ENCODE assay signal across 9 cellular contexts in genomic region chr16:11784048-11784780, GRCh38. TPM values are rescaled to one million over a fixed set of nuclear protein-coding genes. Genes with fewer than 3 reads are reported as not detected.
DNase-seq lines count a peak whose midpoint lies in the region; ATAC-seq and TF ChIP-seq lines count a peak whose summit lies in the region.
"Had no signal": no experiment of that assay in that cellular context is flagged by ENCODE, and none has a peak within 500 bp of the region (broad histone marks: within the 10 kb centered on the region; RNA-seq: fewer than 3 reads in every experiment).

No MANE protein-coding gene starts in this region.

- ATAC-seq in heart left ventricle (no peak), Right ventricle myocardium superior (ENCODE audit: poor library complexity) (no peak), body of pancreas (no peak)

- no peaks in the 10 kb centered on the region for H3K27me3 ChIP-seq in heart left ventricle
- no peaks in the 10 kb centered on the region for H3K27me3 ChIP-seq in body of pancreas
- H3K27me3 ChIP-seq in muscle layer of duodenum (ENCODE audit: low read depth, low read length), result no peaks in the 10 kb centered on the region
- no peaks in the 10 kb centered on the region for H3K27me3 ChIP-seq in vagina

- H3K4me1 ChIP-seq in heart left ventricle (peaks cover 9 to 79% (median 38%) of the 10 kb centered on the region in 12 donors), body of pancreas (peaks cover 50% of the 10 kb centered on the region), muscle layer of duodenum (ENCODE audit: control insufficient read depth in 1 of 2, insufficient read depth in 2 of 2, low read length in 2 of 2) (peaks cover 16 to 22% of the 10 kb centered on the region in 2 donors), vagina (peaks cover 47% of the 10 kb centered on the region)

- TF ChIP-seq POLR2A in heart left ventricle (IDR thresholded peaks at IDR 0.05), result no peak
- no peak for TF ChIP-seq POLR2A in body of pancreas (IDR thresholded peaks at IDR 0.05)
- no peak for TF ChIP-seq POLR2A in vagina (IDR thresholded peaks at IDR 0.05)

- peaks cover 0 to 26% (median 17%) of the 10 kb centered on the region in 9 donors for H3K36me3 ChIP-seq in heart left ventricle
- H3K36me3 ChIP-seq in body of pancreas (replicated peaks in 1 of 2; ENCODE audit: insufficient read depth in 1 of 2, low read depth in 2 of 2), result no peaks in the 10 kb centered on the region
- H3K36me3 ChIP-seq in muscle layer of duodenum (ENCODE audit: control insufficient read depth in 1 of 2, insufficient read depth in 2 of 2, low read length in 2 of 2), result peaks cover 0 to 5% of the 10 kb centered on the region in 2 donors
- H3K36me3 ChIP-seq in vagina, result no peaks in the 10 kb centered on the region

- H3K4me3 ChIP-seq in heart left ventricle, result peak overlapping the region in 1 of 12 donors; percentile 23
- no peak overlapping the region for H3K4me3 ChIP-seq in body of pancreas
- H3K4me3 ChIP-seq in muscle layer of duodenum (ENCODE audit: low read depth in 1 of 2, low read length in 2 of 2), result peak overlapping the region in 1 of 2 donors; percentile 28
- no peak overlapping the region for H3K4me3 ChIP-seq in vagina

- intact Hi-C loops in heart left ventricle (cut with DNase I) (loop anchor here in 2 of 10 donors (5.0 kb wide), 2 partner anchors 37 to 42 kb away; partner anchors contain the start of gene TXNDC11 (in 1 of the 2)), Right ventricle myocardium superior (cut with DNase I) (no loop called here), body of pancreas (cut with DNase I) (loop anchor here (10.0 kb wide), 1 partner anchor 61 kb away; no protein-coding TSS in a partner anchor), vagina (cut with DNase I) (no loop called here)

- H3K27ac ChIP-seq in heart left ventricle (peak overlapping the region; percentile 5 to 93 (median 80)), body of pancreas (peak overlapping the region; percentile 83 to 89 (median 86)), muscle layer of duodenum (ENCODE audit: low read length) (peak overlapping the region; percentile 92), vagina (peak overlapping the region; percentile 81)

- TF ChIP-seq CTCF in heart left ventricle (IDR thresholded peaks at IDR 0.05) (no peak), body of pancreas (IDR thresholded peaks at IDR 0.05) (no peak), vagina (IDR thresholded peaks at IDR 0.05) (no peak)

- no peak for DNase-seq in heart left ventricle
- DNase-seq in Right ventricle myocardium superior, result no peak
- no peak for DNase-seq in body of pancreas
- no peak for DNase-seq in vagina (ENCODE audit: extremely low spot score in 2 of 2)
- no peak for DNase-seq in GM19240 (ENCODE audit: insufficient read length, low spot score)
- DNase-seq in SHP77 (lab: John Stamatoyannopoulos, UW), result no peak
- no peak for DNase-seq in NCI-H2227 treated with DMSO at 0.1 percent for 48 hours (lab: John Stamatoyannopoulos, UW)
- DNase-seq: foreskin melanocyte had no signal

- H3K9me3 ChIP-seq in heart left ventricle, result no peaks in the 10 kb centered on the region
- no peaks in the 10 kb centered on the region for H3K9me3 ChIP-seq in body of pancreas
- no peaks in the 10 kb centered on the region for H3K9me3 ChIP-seq in muscle layer of duodenum (ENCODE audit: control insufficient read depth in 1 of 2, low read length in 2 of 2)
- no peaks in the 10 kb centered on the region for H3K9me3 ChIP-seq in vagina

- 94 to 98% (median 96%) methylated on average over 6 of the region's 6 CpGs for WGBS in heart left ventricle, 4 donors
- whole genome bisulfite sequencing in body of pancreas, 2 donors, result 83 to 93% methylated on average over 5 to 6 of the region's 6 CpGs

RNA-seq across cellular contexts. Expression of gene ZC3H7A, which starts 12.8 kb away (rescaled TPM):
- total RNA-seq in heart left ventricle, result 10 to 100 TPM; 20.2 to 42.3 (median 29.7) TPM
- 10 to 100 TPM; 16.9 to 17.7 TPM for polyA plus RNA-seq in heart left ventricle
- total RNA-seq in Right ventricle myocardium superior, result 23.7 TPM
- total RNA-seq in body of pancreas, result 10 to 100 TPM; 26.4 to 49.5 TPM
- 67.5 TPM for total RNA-seq in vagina

RNA-seq across cellular contexts. Expression of gene TXNDC11, which starts 41.6 kb away (rescaled TPM):
- total RNA-seq in heart left ventricle (10 to 100 TPM; 18.9 to 29.3 (median 25.9) TPM), Right ventricle myocardium superior (18.6 TPM), body of pancreas (10 to 100 TPM; 38.4 to 90.3 TPM), vagina (59.4 TPM)
- 10 to 100 TPM; 23.6 to 53.1 TPM for polyA plus RNA-seq in heart left ventricle
